ENCODE assay signal across 1 cellular context in the genomic region with DNA sequence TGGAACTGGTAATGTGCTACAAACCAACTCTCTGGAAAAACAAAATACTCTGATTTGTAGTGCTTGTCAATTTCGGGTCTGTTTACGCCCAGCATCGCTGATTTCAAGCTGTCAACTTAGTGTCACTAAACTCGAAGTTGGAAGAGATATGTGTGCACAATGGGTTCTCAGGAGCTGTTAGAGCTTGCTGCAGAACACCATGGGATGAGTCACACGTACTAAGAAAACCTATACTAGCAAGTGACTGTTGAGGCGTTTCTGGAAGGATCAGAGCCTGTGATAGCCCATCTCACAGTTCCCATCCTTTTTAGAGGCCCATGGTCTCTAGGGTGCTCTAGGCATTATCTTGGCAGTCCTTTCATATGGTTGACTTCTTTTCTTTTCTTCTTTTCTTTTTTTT.
TF ChIP-seq lines count a peak whose summit lies in the region.

No MANE protein-coding gene starts in this region.

TF ChIP-seq in K562, 482 proteins besides CTCF, POLR2A, EP300 and RAD21:
- TF ChIP-seq, protein P1, sequence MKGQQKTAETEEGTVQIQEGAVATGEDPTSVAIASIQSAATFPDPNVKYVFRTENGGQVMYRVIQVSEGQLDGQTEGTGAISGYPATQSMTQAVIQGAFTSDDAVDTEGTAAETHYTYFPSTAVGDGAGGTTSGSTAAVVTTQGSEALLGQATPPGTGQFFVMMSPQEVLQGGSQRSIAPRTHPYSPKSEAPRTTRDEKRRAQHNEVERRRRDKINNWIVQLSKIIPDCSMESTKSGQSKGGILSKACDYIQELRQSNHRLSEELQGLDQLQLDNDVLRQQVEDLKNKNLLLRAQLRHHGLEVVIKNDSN (CRISPR knock-in tag; IDR thresholded peaks at IDR 0.05): no peak
- TF ChIP-seq, protein P2, sequence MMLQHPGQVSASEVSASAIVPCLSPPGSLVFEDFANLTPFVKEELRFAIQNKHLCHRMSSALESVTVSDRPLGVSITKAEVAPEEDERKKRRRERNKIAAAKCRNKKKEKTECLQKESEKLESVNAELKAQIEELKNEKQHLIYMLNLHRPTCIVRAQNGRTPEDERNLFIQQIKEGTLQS (IDR thresholded peaks at IDR 0.05): peak; percentile 41; the same call in 1 of the 2 replicates
- TF ChIP-seq, protein P2 (CRISPR knock-in tag; conservative IDR thresholded peaks at IDR 0.05): no peak
- TF ChIP-seq FOXM1 (IDR thresholded peaks at IDR 0.05; ENCODE audit: low read depth) (no peak), FOXM1 (CRISPR knock-in tag; IDR thresholded peaks at IDR 0.05; ENCODE audit: low read depth) (no peak), MCM2 (IDR thresholded peaks at IDR 0.05; ENCODE audit: low read depth) (no peak), ARID1B (IDR thresholded peaks at IDR 0.05) (peak; percentile 11; the same call in 1 of the 2 replicates), KDM1A (IDR thresholded peaks at IDR 0.05) (peak in 1 of 2 experiments; percentile 9; a peak in 1 of 4 replicates), MYNN (IDR thresholded peaks at IDR 0.05) (no peak), MYNN (CRISPR knock-in tag; IDR thresholded peaks at IDR 0.05) (no peak), ARID3A (IDR thresholded peaks at IDR 0.05; ENCODE audit: borderline replicate concordance, low read depth, low read length) (no peak), CREB5 (CRISPR knock-in tag; IDR thresholded peaks at IDR 0.05) (no peak), FOSL1 (tag; conservative IDR thresholded peaks at IDR 0.05) (peak; percentile 69), JUND (IDR thresholded peaks at IDR 0.05; ENCODE audit: borderline replicate concordance, low read depth, low read length) (peak; percentile 60; the same call in 1 of the 2 replicates), JUND (tag; IDR thresholded peaks at IDR 0.05; ENCODE audit: borderline replicate concordance, low read depth, low read length) (no peak)
